8 cellular contexts compared by ENCODE assay signal in the genomic region with DNA sequence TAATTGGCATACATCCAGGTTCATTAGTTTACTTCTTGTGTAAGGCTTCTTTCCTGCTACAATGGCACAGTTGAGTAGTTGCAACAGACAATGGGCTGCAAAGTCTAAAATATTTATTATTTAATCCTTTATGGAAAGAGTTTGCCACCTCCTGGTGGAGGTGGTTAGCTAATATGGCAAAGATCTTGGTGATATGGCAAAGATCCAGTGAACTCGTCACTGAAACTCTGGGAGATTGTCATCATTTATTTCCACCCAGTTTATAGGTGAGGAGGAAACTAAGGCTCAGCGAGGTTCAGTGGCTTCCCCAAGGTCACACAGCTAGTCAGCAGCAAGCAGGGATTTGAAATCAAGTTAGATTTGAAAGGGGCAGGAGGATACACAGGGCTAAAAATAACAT. TPM values are rescaled to one million over a fixed set of nuclear protein-coding genes. Genes with fewer than 3 reads are reported as not detected.
DNase-seq lines count a peak whose midpoint lies in the region; ATAC-seq and TF ChIP-seq lines count a peak whose summit lies in the region.

No MANE protein-coding gene starts in this region.

- H3K27me3 ChIP-seq in left ventricle myocardium inferior (ENCODE audit: low read depth), result no peaks in the 10 kb centered on the region
- H3K27me3 ChIP-seq in upper lobe of right lung, result no peaks in the 10 kb centered on the region

- intact Hi-C loops in left ventricle myocardium inferior (cut with micrococcal nuclease), result no loop called here
- intact Hi-C loops in Right ventricle myocardium inferior (cut with DNase I), result no loop called here
- intact Hi-C loops in upper lobe of right lung (cut with DNase I), result loop anchor here (10.0 kb wide), 1 partner anchor 58 kb away; no protein-coding TSS in a partner anchor

- H3K9me3 ChIP-seq in left ventricle myocardium inferior (replicated peaks) (no peaks in the 10 kb centered on the region), upper lobe of right lung (no peaks in the 10 kb centered on the region)

- H3K36me3 ChIP-seq in left ventricle myocardium inferior (no peaks in the 10 kb centered on the region), upper lobe of right lung (no peaks in the 10 kb centered on the region)

- TF ChIP-seq CTCF in left ventricle myocardium inferior (IDR thresholded peaks at IDR 0.05; ENCODE audit: borderline replicate concordance) (peak; percentile 55), VCaP (conservative IDR thresholded peaks at IDR 0.05) (peak; percentile 30; the same call in 1 of the 2 replicates), upper lobe of right lung (IDR thresholded peaks at IDR 0.05) (peak; percentile 53)

- H3K4me3 ChIP-seq in left ventricle myocardium inferior (no peak overlapping the region), upper lobe of right lung (no peak overlapping the region)

- H3K4me1 ChIP-seq in left ventricle myocardium inferior, result peaks cover 10% of the 10 kb centered on the region
- peaks cover 3% of the 10 kb centered on the region for H3K4me1 ChIP-seq in upper lobe of right lung

- H3K27ac ChIP-seq in left ventricle myocardium inferior (replicated peaks) (no peak overlapping the region), VCaP (no peak overlapping the region), upper lobe of right lung (no peak overlapping the region)

- DNase-seq in left ventricle myocardium inferior (no peak), Right ventricle myocardium inferior (ENCODE audit: missing footprints) (no peak), glomerular visceral epithelial cell (ENCODE audit: extremely low spot score) (peak; percentile 34), upper lobe of right lung (no peak), cerebellar nuclear complex (lab: John Stamatoyannopoulos, UW) (no peak), NCI-H2081 treated with DMSO at 0.1 percent for 48 hours (lab: John Stamatoyannopoulos, UW) (no peak), SKM-1 treated with dmso at 0.1 percent for 144 hours (lab: John Stamatoyannopoulos, UW; ENCODE audit: unreplicated experiment) (no peak)

- ATAC-seq in Right ventricle myocardium inferior, result no peak
- no peak for ATAC-seq in upper lobe of right lung

RNA-seq across cellular contexts. Expression of gene IFFO2, which starts 16.1 kb away (rescaled TPM):
- total RNA-seq in left ventricle myocardium inferior, result 3.3 TPM
- total RNA-seq in Right ventricle myocardium inferior, result 5.2 TPM
- 15.4 TPM for total RNA-seq in upper lobe of right lung
